In genomic region chr19:42284066-42284501, GRCh38 we compare ENCODE assay signal across 8 cellular contexts. TPM values are rescaled to one million over a fixed set of nuclear protein-coding genes. Genes with fewer than 3 reads are reported as not detected.
DNase-seq lines count a peak whose midpoint lies in the region; ATAC-seq, FAIRE-seq and TF ChIP-seq lines count a peak whose summit lies in the region.

No MANE protein-coding gene starts in this region.

- intact Hi-C loops in A673 (cut with micrococcal nuclease; ENCODE audit: unreplicated experiment), result no loop called here

- H3K4me3 ChIP-seq in A673 (ENCODE audit: low read depth, low read length, poor library complexity, severe bottlenecking) (peak overlapping the region; percentile 45), duodenal mucosa (ENCODE audit: low read depth in 1 of 2, low read length in 2 of 2) (peak overlapping the region in 1 of 2 donors; percentile 43)

- DNase-seq in A673 (ENCODE audit: low spot score) (peak; percentile 91), GM12891 (ENCODE audit: insufficient read length, low spot score) (peak; percentile 82), NCI-H2029 (lab: John Stamatoyannopoulos, UW) (peak; percentile 68), medulla oblongata (ENCODE audit: extremely low spot score) (peak; percentile 81)
- peak; percentile 68 for DNase-seq in stimulated activated CD8-positive, alpha-beta memory T cell treated with anti-CD3 and anti-CD28 coated beads, Interleukin-15, amount 100 ng/mL, for 24 hours (ENCODE audit: low read depth)

- peaks cover 24% of the 10 kb centered on the region for H3K36me3 ChIP-seq in A673 (ENCODE audit: insufficient read depth, low read length, poor library complexity, severe bottlenecking)
- peaks cover 19 to 25% of the 10 kb centered on the region in 2 donors for H3K36me3 ChIP-seq in duodenal mucosa (ENCODE audit: control insufficient read depth in 1 of 2, insufficient read depth in 2 of 2, low read length in 2 of 2)

- peaks cover 47% of the 10 kb centered on the region for H3K4me1 ChIP-seq in A673 (ENCODE audit: insufficient read depth, low read length, poor library complexity, severe bottlenecking)
- peaks cover 44 to 50% of the 10 kb centered on the region in 2 donors for H3K4me1 ChIP-seq in duodenal mucosa (ENCODE audit: control insufficient read depth in 1 of 2, insufficient read depth in 2 of 2, low read length in 2 of 2)

- H3K27ac ChIP-seq in A673 (ENCODE audit: low read depth, low read length, poor library complexity, severe bottlenecking) (peak overlapping the region; percentile 81), duodenal mucosa (ENCODE audit: low read depth, low read length) (peak overlapping the region; percentile 75)

- no peaks in the 10 kb centered on the region for H3K9me3 ChIP-seq in A673 (ENCODE audit: low read depth, low read length, poor library complexity, severe bottlenecking)
- no peaks in the 10 kb centered on the region for H3K9me3 ChIP-seq in duodenal mucosa (ENCODE audit: control insufficient read depth in 1 of 2, low read length in 2 of 2)

- no peaks in the 10 kb centered on the region for H3K27me3 ChIP-seq in A673 (replicated peaks; ENCODE audit: insufficient read depth, low read depth, low read length, poor library complexity)
- no peaks in the 10 kb centered on the region for H3K27me3 ChIP-seq in duodenal mucosa (ENCODE audit: control insufficient read depth in 1 of 2, insufficient read depth in 2 of 2, low read length in 2 of 2)

- TF ChIP-seq POLR2A in GM12891 (IDR thresholded peaks at IDR 0.05; ENCODE audit: low read depth, low read length), result 0 out of 2 replicates have a peak, but pooled peaks have one; percentile 8

- BruUV-seq in A673 (replicated peaks; lab: Mats Ljungman, UMichigan), result no TSS peak

- POLR2A ChIA-PET in A673 (lab: Charles Lee; ENCODE audit: low non-redundant PET), result no interaction called here

- H3K9ac ChIP-seq in duodenal mucosa (ENCODE audit: low read depth in 1 of 2, low read length in 2 of 2), result no peak overlapping the region

- CTCF ChIA-PET in A673 (lab: Charles Lee), result no interaction called here

- ATAC-seq in HG02798 (IDR thresholded peaks at IDR 0.05; ENCODE audit: poor library complexity, unreplicated experiment), result peak; percentile 49
- peak; percentile 22 to 34 for ATAC-seq in activated CD4-positive, CD25-positive, alpha-beta regulatory T cell treated with anti-CD3 and anti-CD28 coated beads, Interleukin-2, amount 50 U/mL, for 24 hours

- TF ChIP-seq CTCF in A673 (conservative IDR thresholded peaks at IDR 0.05; ENCODE audit: low read depth, low read length), result no peak

- no peak for FAIRE-seq in GM12891 (lab: Jason Lieb, UNC)

TF ChIP-seq in GM12891, 5 proteins besides CTCF, POLR2A, EP300 and RAD21:
- no peak for TF ChIP-seq PAX5 (IDR thresholded peaks at IDR 0.05; ENCODE audit: insufficient read depth, low read length, severe bottlenecking)
- TF ChIP-seq SPI1 (IDR thresholded peaks at IDR 0.05; ENCODE audit: low read depth, low read length), result no peak
- no peak for TF ChIP-seq POU2F2 (IDR thresholded peaks at IDR 0.05; ENCODE audit: low read depth, low read length)
- no peak for TF ChIP-seq TAF1 (IDR thresholded peaks at IDR 0.05; ENCODE audit: low read depth, low read length)
- no peak for TF ChIP-seq POLR2AphosphoS5 (IDR thresholded peaks at IDR 0.05; ENCODE audit: low read depth, low read length)

RNA-seq across cellular contexts. Expression of gene CIC, which starts 15.0 kb away (rescaled TPM):
- total RNA-seq in A673 (2021), result 75.8 and 80.3 TPM in 2 replicates
- 18.5 TPM for polyA plus RNA-seq in GM12891 (2012; ENCODE audit: low read depth, missing spikeins)

RNA-seq across cellular contexts. Expression of gene PRR19, which starts 17.8 kb away (rescaled TPM):
- 2.5 and 3.6 TPM in 2 replicates for total RNA-seq in A673 (2021)
- 0.40 TPM for polyA plus RNA-seq in GM12891 (2012; ENCODE audit: low read depth, missing spikeins)

RNA-seq across cellular contexts. Expression of gene PAFAH1B3, which starts 18.3 kb away (rescaled TPM):
- total RNA-seq in A673 (2021), result 151 and 166 TPM in 2 replicates
- polyA plus RNA-seq in GM12891 (2012; ENCODE audit: low read depth, missing spikeins), result 25.0 TPM

RNA-seq across cellular contexts. Expression of gene TMEM145, which starts 29.0 kb away (rescaled TPM):
- 4.9 and 5.7 TPM in 2 replicates for total RNA-seq in A673 (2021)
- 0.28 TPM for polyA plus RNA-seq in GM12891 (2012; ENCODE audit: low read depth, missing spikeins)

RNA-seq across cellular contexts. Expression of gene ERF, which starts 29.2 kb away (rescaled TPM):
- total RNA-seq in A673 (2021), result 149 and 164 TPM in 2 replicates
- 18.2 TPM for polyA plus RNA-seq in GM12891 (2012; ENCODE audit: low read depth, missing spikeins)
